Comparison of ENCODE assay signal across 17 cellular contexts in the genomic region with DNA sequence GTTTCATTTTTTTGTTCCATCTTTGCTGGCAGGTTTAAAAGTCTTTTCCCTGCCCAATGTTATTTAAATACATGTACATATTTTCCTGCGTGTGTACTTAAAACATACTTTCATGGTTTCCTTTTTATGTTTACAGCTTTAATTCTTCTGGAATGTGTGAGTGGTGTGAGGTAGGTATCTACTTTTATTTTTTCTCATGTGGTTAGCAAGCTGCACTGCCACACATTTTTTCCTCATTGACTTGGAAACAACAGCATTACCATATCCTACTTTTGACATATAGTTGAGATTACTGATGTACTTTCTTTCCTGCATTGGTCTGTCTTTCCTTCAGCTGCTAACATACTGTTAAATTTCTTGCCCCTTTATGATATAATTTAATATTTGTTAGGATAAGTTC. TPM values are rescaled to one million over a fixed set of nuclear protein-coding genes. Genes with fewer than 3 reads are reported as not detected.
DNase-seq lines count a peak whose midpoint lies in the region; ATAC-seq, FAIRE-seq and TF ChIP-seq lines count a peak whose summit lies in the region.
"Had no signal": no experiment of that assay in that cellular context is flagged by ENCODE, and none has a peak within 500 bp of the region (broad histone marks: within the 10 kb centered on the region; RNA-seq: fewer than 3 reads in every experiment).

No MANE protein-coding gene starts in this region.

- H3K36me3 ChIP-seq in adipocyte (ENCODE audit: control insufficient read depth, insufficient read depth, low read length, severe bottlenecking) (no peaks in the 10 kb centered on the region), K562 (ENCODE audit: control insufficient read depth, insufficient read depth, low read length) (no peaks in the 10 kb centered on the region), mesenchymal stem cell (ENCODE audit: control insufficient read depth in 1 of 2, insufficient read depth in 2 of 2, low read depth in 1 of 2, low read length in 2 of 2) (no peaks in the 10 kb centered on the region)
- H3K36me3 ChIP-seq: BLaER1 treated with 17β-estradiol and CSF1 and Interleukin-3, amounts not matched to agents 10 nM and 100 nM had no signal

- no peak overlapping the region for H2AK5ac ChIP-seq in mesenchymal stem cell (ENCODE audit: low read length, severe bottlenecking)

- H4K91ac ChIP-seq in mesenchymal stem cell (ENCODE audit: low read length), result no peak overlapping the region

- H2BK5ac ChIP-seq in mesenchymal stem cell (ENCODE audit: low read depth, low read length, poor library complexity, severe bottlenecking), result no peak overlapping the region

- H3K9me1 ChIP-seq in K562 (ENCODE audit: control insufficient read depth, insufficient read depth, low read length), result no peaks in the 10 kb centered on the region

- TF ChIP-seq CTCF in K562 (IDR thresholded peaks at IDR 0.05 in 2 of 3, conservative IDR thresholded peaks at IDR 0.05 in 1 of 3; ENCODE audit: insufficient read depth in 2 of 3, low read depth in 1 of 3, low read length in 3 of 3), result no peak

- H3K4me1 ChIP-seq in adipocyte (ENCODE audit: control insufficient read depth, insufficient read depth, low read length) (peaks cover 31% of the 10 kb centered on the region), K562 (replicated peaks in 1 of 2; ENCODE audit: control insufficient read depth in 2 of 2, insufficient read depth in 2 of 2, low read length in 2 of 2) (peaks cover 0 to 27% of the 10 kb centered on the region in 2 experiments; a peak in 4 of 5 replicates), mesenchymal stem cell (ENCODE audit: control insufficient read depth, insufficient read depth, low read depth, low read length) (no peaks in the 10 kb centered on the region)

- no peak overlapping the region for H2BK12ac ChIP-seq in mesenchymal stem cell (ENCODE audit: low read length in 2 of 2)

- ATAC-seq in K562 (no peak), GM18519 (IDR thresholded peaks at IDR 0.05; ENCODE audit: low FRiP score, unreplicated experiment) (no peak), HG03280 (IDR thresholded peaks at IDR 0.05; ENCODE audit: unreplicated experiment) (no peak)
- ATAC-seq: GM12878, GM23338, HepG2 had no signal

- H3K79me2 ChIP-seq in K562 (ENCODE audit: control insufficient read depth, insufficient read depth, low read length), result no peaks in the 10 kb centered on the region

- no peak overlapping the region for H4K8ac ChIP-seq in mesenchymal stem cell (ENCODE audit: low read length)

- H3K23ac ChIP-seq in mesenchymal stem cell (ENCODE audit: low read length in 2 of 2), result no peak overlapping the region

- H4K20me1 ChIP-seq in K562 (replicated peaks; ENCODE audit: control insufficient read depth, insufficient read depth, low read length), result no peaks in the 10 kb centered on the region
- H4K20me1 ChIP-seq: BLaER1 treated with 17β-estradiol and CSF1 and Interleukin-3, amounts not matched to agents 10 nM and 100 nM had no signal

- FAIRE-seq in K562 (lab: Jason Lieb, UNC) (no peak), GM12892 (lab: Jason Lieb, UNC) (no peak)
- FAIRE-seq: GM12878, HepG2, HTR-8/SVneo had no signal

- TF ChIP-seq POLR2A in K562 (conservative IDR thresholded peaks at IDR 0.05) (no peak), GM12892 (IDR thresholded peaks at IDR 0.05; ENCODE audit: low read depth, low read length) (no peak)

- H3K27me3 ChIP-seq in adipocyte (replicated peaks; ENCODE audit: control insufficient read depth, insufficient read depth, low read length) (no peaks in the 10 kb centered on the region), K562 (ENCODE audit: control insufficient read depth in 2 of 2, insufficient read depth in 2 of 2, low read length in 2 of 2) (no peaks in the 10 kb centered on the region), mesenchymal stem cell (ENCODE audit: control insufficient read depth in 1 of 2, insufficient read depth in 1 of 2, low read length in 2 of 2) (peaks cover 0 to 4% of the 10 kb centered on the region in 2 experiments)

- no peak for TF ChIP-seq EP300 in K562 (IDR thresholded peaks at IDR 0.05; ENCODE audit: low read length)

- no peak overlapping the region for H3K4ac ChIP-seq in mesenchymal stem cell (ENCODE audit: low read depth in 1 of 2, low read length in 2 of 2)

- in situ Hi-C loops in K562 (cut with MboI), result no loop called here

- intact Hi-C loops in K562 (cut with micrococcal nuclease), result no loop called here

- H3K9me3 ChIP-seq in adipocyte (ENCODE audit: control insufficient read depth, low read length), result peaks cover 16% of the 10 kb centered on the region
- H3K9me3 ChIP-seq in K562 (replicated peaks; ENCODE audit: control insufficient read depth, insufficient read depth, low read depth, low read length), result 0 out of 2 replicates have a peak, but pooled peaks cover 3% of the 10 kb centered on the region
- peaks cover 21% of the 10 kb centered on the region for H3K9me3 ChIP-seq in mesenchymal stem cell (ENCODE audit: control insufficient read depth, low read length)

- H3K27ac ChIP-seq in K562 (ENCODE audit: extremely low read depth, low read depth, low read length) (no peak overlapping the region), mesenchymal stem cell (ENCODE audit: low read length, poor library complexity, severe bottlenecking) (no peak overlapping the region)
- H3K27ac ChIP-seq: BLaER1 treated with 17β-estradiol and CSF1 and Interleukin-3, amounts not matched to agents 10 nM and 100 nM had no signal

- H3K4me3 ChIP-seq in adipocyte (ENCODE audit: low read length), result no peak overlapping the region
- H3K4me3 ChIP-seq in K562, result no peak overlapping the region
- H3K4me3 ChIP-seq in mesenchymal stem cell (ENCODE audit: insufficient read depth in 1 of 2, low read depth in 1 of 2, low read length in 2 of 2), result no peak overlapping the region
- H3K4me3 ChIP-seq: BLaER1 treated with 17β-estradiol and CSF1 and Interleukin-3, amounts not matched to agents 10 nM and 100 nM; GM12878; GM23338 had no signal

- no TSS peak for BruUV-seq in K562 (replicated peaks; lab: Mats Ljungman, UMichigan)

- H3K14ac ChIP-seq in mesenchymal stem cell (ENCODE audit: low read length in 2 of 2), result no peak overlapping the region

- H2BK120ac ChIP-seq in mesenchymal stem cell (ENCODE audit: low read depth, low read length), result no peak overlapping the region

- H2AFZ ChIP-seq in K562 (ENCODE audit: low read depth, low read length) (peak overlapping the region; percentile 27; the same call in 1 of the 2 replicates), mesenchymal stem cell (ENCODE audit: low read depth, low read length) (no peak overlapping the region)

- no peaks in the 10 kb centered on the region for H3K79me1 ChIP-seq in mesenchymal stem cell (replicated peaks; ENCODE audit: low read length, poor library complexity, severe bottlenecking)

- H3K9ac ChIP-seq in adipocyte (ENCODE audit: low read length) (no peak overlapping the region), K562 (ENCODE audit: insufficient read depth in 1 of 2, low read depth in 2 of 2, low read length in 2 of 2) (no peak overlapping the region), mesenchymal stem cell (ENCODE audit: low read length) (no peak overlapping the region)
- H3K9ac ChIP-seq: BLaER1 treated with 17β-estradiol and CSF1 and Interleukin-3, amounts not matched to agents 10 nM and 100 nM had no signal

- POLR2A ChIA-PET in K562 (lab: Yijun Ruan, JAX), result interaction anchor here (0.6 to 1.1 kb wide), 4 partner anchors 14 to 280 kb away, joined by 3 to 4 read pairs (median 3); no protein-coding TSS in a partner anchor

- H3K4me2 ChIP-seq in K562 (ENCODE audit: insufficient read depth, low read length) (no peak overlapping the region), mesenchymal stem cell (ENCODE audit: low read length, poor library complexity, severe bottlenecking) (no peak overlapping the region)
- H3K4me2 ChIP-seq: BLaER1 treated with 17β-estradiol and CSF1 and Interleukin-3, amounts not matched to agents 10 nM and 100 nM; GM23338 had no signal

- no peak for TF ChIP-seq RAD21 in K562 (CRISPR knock-in tag; conservative IDR thresholded peaks at IDR 0.05 in 1 of 2, IDR thresholded peaks at IDR 0.05 in 1 of 2)

- 50% methylated on average over 1 of the region's 1 CpG for WGBS in K562 (ENCODE audit: insufficient coverage, low coverage, missing lambda C conversion rate)
- WGBS in mesenchymal stem cell, result no CpG with 5 or more reads among the region's 1 CpG

- H2BK15ac ChIP-seq in mesenchymal stem cell (ENCODE audit: low read depth, poor library complexity, severe bottlenecking), result no peak overlapping the region

- H3K18ac ChIP-seq in mesenchymal stem cell (ENCODE audit: low read depth in 1 of 2, low read length in 2 of 2), result no peak overlapping the region

- DNase-seq in EH (ENCODE audit: low read depth) (peak; percentile 32), adipocyte (ENCODE audit: low read depth) (peak; percentile 24), K562 (ENCODE audit: extremely low read depth in 1 of 4, low spot score in 3 of 4) (no peak), mesenchymal stem cell (peak; percentile 40), GM12892 (ENCODE audit: insufficient read length) (no peak), GF-D8 (lab: John Stamatoyannopoulos, UW) (no peak)
- DNase-seq: 8988T; CD4-positive, CD25-positive, alpha-beta regulatory T cell; DMS53; H7 had no signal

- CTCF ChIA-PET in K562 (lab: Yijun Ruan, JAX; ENCODE audit: low intra/inter-chr PET ratio), result no interaction called here

TF ChIP-seq in K562, 482 proteins besides CTCF, POLR2A, EP300 and RAD21 (continues in another document):
- TF ChIP-seq PTBP1 (IDR thresholded peaks at IDR 0.05; ENCODE audit: low read depth, low read length) (no peak), HIVEP1 (CRISPR knock-in tag; IDR thresholded peaks at IDR 0.05) (no peak)

RNA-seq across cellular contexts. Expression of a gene that starts 51.4 kb away (rescaled TPM):
- 5.0 and 10.1 TPM in 2 replicates for total RNA-seq in K562 (2011; cell fraction: chromatin; rRNA removed; ENCODE audit: low replicate concordance)
- total RNA-seq in K562 (2011; cell fraction: nucleolus; rRNA removed), result 5.9 and 9.3 TPM in 2 replicates
- total RNA-seq in K562 (2011; cell fraction: nucleoplasm; rRNA removed), result 6.6 and 7.6 TPM in 2 replicates
- 3.5 and 3.9 TPM in 2 replicates for total RNA-seq in K562 (2014; rRNA removed)
- 2.0 and 2.3 TPM in 2 replicates for total RNA-seq in K562 (2014; rRNA removed; fragmentation: Illumina TruSeq; extraction: Trizol)
- total RNA-seq in K562 (2015; rRNA removed; fragmentation: Illumina TruSeq; extraction: Trizol), result 3.0 and 3.2 TPM in 2 replicates
- total RNA-seq in K562 (2021), result 4.9 and 5.1 TPM in 2 replicates
- 0.72 and 1.7 TPM in 2 replicates for polyA plus RNA-seq in K562 (2011; rRNA removed)
- polyA plus RNA-seq in K562 (2011; cell fraction: cytosol; rRNA removed), result 0.96 and 2.9 TPM in 2 replicates
- 1.2 and 2.8 TPM in 2 replicates for polyA plus RNA-seq in K562 (2011; cell fraction: nucleus; rRNA removed)
- polyA plus RNA-seq in K562 (2012), result 5.8 and 27.6 TPM in 2 replicates
- polyA plus RNA-seq in K562 (2014; fragmentation: Illumina TruSeq; extraction: Trizol), result 3.2 TPM in 2 replicates
- under 1 TPM; 0.46 to 0.68 TPM for polyA plus RNA-seq in K562 (2014; fragmentation: Nextera tagmentation; extraction: Ambion mirVana)
- polyA plus RNA-seq in K562 (2014; rRNA removed), result 2.6 TPM in 2 replicates
- 0.87 and 2.1 TPM in 2 replicates for polyA minus RNA-seq in K562 (2011; rRNA and poly(A)+ RNA removed)
- polyA minus RNA-seq in K562 (2011; cell fraction: cytosol; rRNA and poly(A)+ RNA removed), result 2.7 and 5.7 TPM in 2 replicates
- polyA minus RNA-seq in K562 (2011; cell fraction: nucleus; rRNA and poly(A)+ RNA removed), result 1.1 and 1.5 TPM in 2 replicates
- 4.3 TPM for polyA plus RNA-seq in mesenchymal stem cell (2013, experiment 1 of 2)
- 4.2 TPM for polyA plus RNA-seq in mesenchymal stem cell (2013, experiment 2 of 2)
- polyA plus RNA-seq in GM12892 (2012; ENCODE audit: missing spikeins), result 0.06 TPM
- total RNA-seq: CD4-positive, CD25-positive, alpha-beta regulatory T cell; H7; HepG2 had no signal
- polyA plus RNA-seq: HepG2 had no signal

Comparison
In these comparisons a context has a peak if more than half of its experiments do, and no peak if none do; other contexts are left out.
1. DNase-seq: peak in EH (single experiment), adipocyte (single experiment) and mesenchymal stem cell (single experiment); none in K562 (0 of 4), GM12892 (single experiment) and GF-D8 (single experiment).